In genomic region chr16:31213342-31213741, GRCh38 we compare ENCODE assay signal across 1 cellular context.
TF ChIP-seq lines count a peak whose summit lies in the region.

No MANE protein-coding gene starts in this region.

TF ChIP-seq in K562, 482 proteins besides CTCF, POLR2A, EP300 and RAD21:
- TF ChIP-seq CBX5 (IDR thresholded peaks at IDR 0.05; ENCODE audit: borderline replicate concordance, low read depth) (no peak), PTRF (tag; IDR thresholded peaks at IDR 0.05) (no peak), ZNF24 (IDR thresholded peaks at IDR 0.05) (peak; percentile 76)
